Comparison of ENCODE assay signal across 9 cellular contexts in the genomic region with DNA sequence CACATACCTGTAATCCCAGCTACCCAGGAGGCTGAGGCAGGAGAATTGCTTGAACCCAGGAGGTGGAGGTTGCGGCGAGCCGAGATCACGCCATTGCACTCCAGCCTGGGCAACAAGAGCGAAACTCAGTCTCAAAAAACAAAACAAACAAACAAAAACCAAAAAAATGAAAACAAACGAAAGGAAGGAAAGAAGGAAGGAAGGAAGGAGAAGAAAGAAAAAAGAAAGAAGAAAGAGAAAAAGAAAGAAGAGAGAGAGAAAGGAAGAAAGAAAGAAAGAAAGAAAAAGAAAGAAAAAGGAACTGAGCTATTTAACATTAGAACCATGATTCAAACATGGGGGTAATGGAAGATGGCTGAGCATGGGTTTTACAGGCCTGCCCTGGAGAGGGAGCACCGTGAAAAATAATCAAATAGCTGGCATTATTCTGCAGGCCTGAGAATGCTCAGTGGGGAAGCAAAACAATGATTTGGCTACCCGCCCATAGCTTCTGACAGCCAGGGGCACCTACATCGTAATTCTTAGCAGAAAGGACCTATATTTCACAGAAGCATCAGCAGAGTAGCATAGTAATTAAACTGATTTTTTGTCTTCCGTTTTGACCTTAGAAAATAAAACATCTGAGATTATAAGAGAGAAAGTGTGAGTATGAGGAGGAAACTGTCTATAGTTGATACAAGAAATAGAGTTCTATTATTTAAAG. TPM values are rescaled to one million over a fixed set of nuclear protein-coding genes. Genes with fewer than 3 reads are reported as not detected.
DNase-seq lines count a peak whose midpoint lies in the region; ATAC-seq and TF ChIP-seq lines count a peak whose summit lies in the region.
"Had no signal": no experiment of that assay in that cellular context is flagged by ENCODE, and none has a peak within 500 bp of the region (broad histone marks: within the 10 kb centered on the region; RNA-seq: fewer than 3 reads in every experiment).

No MANE protein-coding gene starts in this region.

- no peaks in the 10 kb centered on the region for H4K20me1 ChIP-seq in HCT116 (ENCODE audit: insufficient read depth)

- POLR2A ChIA-PET in HCT116 (lab: Charles Lee): no interaction called here

- H2AFZ ChIP-seq in ACC112 (ENCODE audit: low read length, unreplicated experiment) (peak overlapping the region; percentile 75), HCT116 (ENCODE audit: low read depth, low read length, poor library complexity, severe bottlenecking) (no peak overlapping the region)

- H3K27ac ChIP-seq in ACC112 (ENCODE audit: low read depth, low read length) (peak overlapping the region; percentile 44), HCT116 (ENCODE audit: low read depth, low read length) (no peak overlapping the region), SJCRH30 (no peak overlapping the region)

- CTCF ChIA-PET in HCT116 (lab: Charles Lee): interaction anchor here (1.1 kb wide), 1 partner anchor 141 kb away, joined by 4 read pairs; no protein-coding TSS in a partner anchor

- BruUV-seq in HCT116 (replicated peaks; lab: Mats Ljungman, UMichigan): no TSS peak

- no peaks in the 10 kb centered on the region for H3K79me2 ChIP-seq in ACC112 (ENCODE audit: control insufficient read depth, insufficient read depth, low read length, unreplicated experiment)
- no peaks in the 10 kb centered on the region for H3K79me2 ChIP-seq in HCT116 (ENCODE audit: insufficient read depth, low read length)

- RAD21 ChIA-PET in HCT116 (lab: Charles Lee; ENCODE audit: low non-redundant PET in 1 of 2, low total read pairs in 2 of 2, uncharacterized antibody in 2 of 2, unreplicated experiment in 2 of 2): no interaction called here

- H3K9me2 ChIP-seq in HCT116 (ENCODE audit: insufficient read depth): no peaks in the 10 kb centered on the region

- TF ChIP-seq CTCF in HCT116 (IDR thresholded peaks at IDR 0.05 in 2 of 3, conservative IDR thresholded peaks at IDR 0.05 in 1 of 3; ENCODE audit: borderline replicate concordance in 1 of 3, insufficient read depth in 1 of 3, low read depth in 2 of 3, low read length in 2 of 3): peak in 1 of 3 experiments; percentile 10; a peak in 1 of 6 replicates

- H3K27me3 ChIP-seq in ACC112 (ENCODE audit: insufficient read depth, low read length) (no peaks in the 10 kb centered on the region), HCT116 (ENCODE audit: insufficient read depth, low read length) (no peaks in the 10 kb centered on the region), SJCRH30 (no peaks in the 10 kb centered on the region)

- peak; percentile 57; the same call in 1 of the 2 replicates for ATAC-seq in HCT116
- no peak for ATAC-seq in HG03469 (IDR thresholded peaks at IDR 0.05; ENCODE audit: unreplicated experiment)
- ATAC-seq: naive thymus-derived CD8-positive, alpha-beta T cell had no signal

- peaks cover 10% of the 10 kb centered on the region for H3K4me1 ChIP-seq in ACC112 (ENCODE audit: control insufficient read depth, insufficient read depth, low read length, unreplicated experiment)
- no peaks in the 10 kb centered on the region for H3K4me1 ChIP-seq in HCT116 (ENCODE audit: control insufficient read depth in 1 of 2, insufficient read depth in 2 of 2, low read length in 2 of 2)
- no peaks in the 10 kb centered on the region for H3K4me1 ChIP-seq in SJCRH30

- intact Hi-C loops in HCT116 (cut with micrococcal nuclease): no loop called here

- H3K9ac ChIP-seq in HCT116 (ENCODE audit: low read length): no peak overlapping the region

- no peak for TF ChIP-seq POLR2A in HCT116 (IDR thresholded peaks at IDR 0.05; ENCODE audit: borderline replicate concordance, extremely low read depth, insufficient read depth, insufficient read length)

- TF ChIP-seq RAD21 in HCT116 (IDR thresholded peaks at IDR 0.05; ENCODE audit: low read depth): peak; percentile 42; the same call in 1 of the 2 replicates

- H3K9me3 ChIP-seq in HCT116 (ENCODE audit: control insufficient read depth in 1 of 2, insufficient read depth in 1 of 2, low read depth in 1 of 2, low read length in 2 of 2) (no peaks in the 10 kb centered on the region), SJCRH30 (replicated peaks) (0 out of 2 replicates have a peak, but pooled peaks cover 2% of the 10 kb centered on the region)

- H3K4me3 ChIP-seq in ACC112 (ENCODE audit: low read depth, low read length) (no peak overlapping the region), HCT116 (replicated peaks in 1 of 2; ENCODE audit: low read depth in 1 of 2, low read length in 2 of 2) (no peak overlapping the region), SJCRH30 (no peak overlapping the region)

- DNase-seq in HCT116 (ENCODE audit: low read depth, low spot score) (no peak), SJCRH30 (peak; percentile 29 to 54), germinal center (ENCODE audit: low spot score) (peak; percentile 26), GM19240 (ENCODE audit: insufficient read length, low spot score) (no peak), Ammon's horn (ENCODE audit: low spot score) (no peak), NCI-H510A (lab: John Stamatoyannopoulos, UW) (no peak)
- DNase-seq: naive thymus-derived CD8-positive, alpha-beta T cell had no signal

- H3K36me3 ChIP-seq in ACC112 (ENCODE audit: insufficient read depth, low read length) (no peaks in the 10 kb centered on the region), HCT116 (ENCODE audit: control insufficient read depth in 1 of 2, insufficient read depth in 2 of 2, low read length in 2 of 2) (no peaks in the 10 kb centered on the region), SJCRH30 (no peaks in the 10 kb centered on the region)

- H3K4me2 ChIP-seq in HCT116 (ENCODE audit: low read length): no peak overlapping the region

TF ChIP-seq in HCT116, 20 proteins besides CTCF, POLR2A, EP300 and RAD21:
- TF ChIP-seq CBX3 (IDR thresholded peaks at IDR 0.05; ENCODE audit: low read depth) (no peak), ZNF274 (IDR thresholded peaks at IDR 0.05; ENCODE audit: low read depth, low read length) (no peak), ZFX (IDR thresholded peaks at IDR 0.05) (no peak), EGR1 (IDR thresholded peaks at IDR 0.05; ENCODE audit: low read depth) (no peak), MAX (IDR thresholded peaks at IDR 0.05) (no peak), POLR2AphosphoS5 (IDR thresholded peaks at IDR 0.05; ENCODE audit: low read depth, low read length) (no peak), TCF7L2 (IDR thresholded peaks at IDR 0.05; ENCODE audit: borderline replicate concordance, extremely low read depth, insufficient read depth, insufficient read length) (no peak), YY1 (IDR thresholded peaks at IDR 0.05; ENCODE audit: extremely low read depth, insufficient replicate concordance, low read depth, low read length) (no peak), FOSL1 (IDR thresholded peaks at IDR 0.05; ENCODE audit: low read depth) (no peak), SRF (IDR thresholded peaks at IDR 0.05; ENCODE audit: low read depth) (no peak), JUND (IDR thresholded peaks at IDR 0.05) (no peak), SIN3A (IDR thresholded peaks at IDR 0.05; ENCODE audit: low read depth) (no peak), EZH2 (IDR thresholded peaks at IDR 0.05) (no peak)
- TF ChIP-seq, protein P1, sequence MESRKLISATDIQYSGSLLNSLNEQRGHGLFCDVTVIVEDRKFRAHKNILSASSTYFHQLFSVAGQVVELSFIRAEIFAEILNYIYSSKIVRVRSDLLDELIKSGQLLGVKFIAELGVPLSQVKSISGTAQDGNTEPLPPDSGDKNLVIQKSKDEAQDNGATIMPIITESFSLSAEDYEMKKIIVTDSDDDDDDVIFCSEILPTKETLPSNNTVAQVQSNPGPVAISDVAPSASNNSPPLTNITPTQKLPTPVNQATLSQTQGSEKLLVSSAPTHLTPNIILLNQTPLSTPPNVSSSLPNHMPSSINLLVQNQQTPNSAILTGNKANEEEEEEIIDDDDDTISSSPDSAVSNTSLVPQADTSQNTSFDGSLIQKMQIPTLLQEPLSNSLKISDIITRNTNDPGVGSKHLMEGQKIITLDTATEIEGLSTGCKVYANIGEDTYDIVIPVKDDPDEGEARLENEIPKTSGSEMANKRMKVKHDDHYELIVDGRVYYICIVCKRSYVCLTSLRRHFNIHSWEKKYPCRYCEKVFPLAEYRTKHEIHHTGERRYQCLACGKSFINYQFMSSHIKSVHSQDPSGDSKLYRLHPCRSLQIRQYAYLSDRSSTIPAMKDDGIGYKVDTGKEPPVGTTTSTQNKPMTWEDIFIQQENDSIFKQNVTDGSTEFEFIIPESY (IDR thresholded peaks at IDR 0.05; ENCODE audit: extremely low read depth, insufficient replicate concordance, low read length): no peak
- TF ChIP-seq, protein P2, sequence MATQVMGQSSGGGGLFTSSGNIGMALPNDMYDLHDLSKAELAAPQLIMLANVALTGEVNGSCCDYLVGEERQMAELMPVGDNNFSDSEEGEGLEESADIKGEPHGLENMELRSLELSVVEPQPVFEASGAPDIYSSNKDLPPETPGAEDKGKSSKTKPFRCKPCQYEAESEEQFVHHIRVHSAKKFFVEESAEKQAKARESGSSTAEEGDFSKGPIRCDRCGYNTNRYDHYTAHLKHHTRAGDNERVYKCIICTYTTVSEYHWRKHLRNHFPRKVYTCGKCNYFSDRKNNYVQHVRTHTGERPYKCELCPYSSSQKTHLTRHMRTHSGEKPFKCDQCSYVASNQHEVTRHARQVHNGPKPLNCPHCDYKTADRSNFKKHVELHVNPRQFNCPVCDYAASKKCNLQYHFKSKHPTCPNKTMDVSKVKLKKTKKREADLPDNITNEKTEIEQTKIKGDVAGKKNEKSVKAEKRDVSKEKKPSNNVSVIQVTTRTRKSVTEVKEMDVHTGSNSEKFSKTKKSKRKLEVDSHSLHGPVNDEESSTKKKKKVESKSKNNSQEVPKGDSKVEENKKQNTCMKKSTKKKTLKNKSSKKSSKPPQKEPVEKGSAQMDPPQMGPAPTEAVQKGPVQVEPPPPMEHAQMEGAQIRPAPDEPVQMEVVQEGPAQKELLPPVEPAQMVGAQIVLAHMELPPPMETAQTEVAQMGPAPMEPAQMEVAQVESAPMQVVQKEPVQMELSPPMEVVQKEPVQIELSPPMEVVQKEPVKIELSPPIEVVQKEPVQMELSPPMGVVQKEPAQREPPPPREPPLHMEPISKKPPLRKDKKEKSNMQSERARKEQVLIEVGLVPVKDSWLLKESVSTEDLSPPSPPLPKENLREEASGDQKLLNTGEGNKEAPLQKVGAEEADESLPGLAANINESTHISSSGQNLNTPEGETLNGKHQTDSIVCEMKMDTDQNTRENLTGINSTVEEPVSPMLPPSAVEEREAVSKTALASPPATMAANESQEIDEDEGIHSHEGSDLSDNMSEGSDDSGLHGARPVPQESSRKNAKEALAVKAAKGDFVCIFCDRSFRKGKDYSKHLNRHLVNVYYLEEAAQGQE (IDR thresholded peaks at IDR 0.05; ENCODE audit: low read depth): no peak

RNA-seq across cellular contexts. Expression of gene BFSP2, which starts 37.7 kb away (rescaled TPM):
- total RNA-seq in HCT116 (2021; ENCODE audit: unreplicated experiment): not detected
- polyA plus RNA-seq in HCT116 (2012): not detected in 2 replicates
- 0.41 TPM in 1 of 2 replicates, not detected in the other for total RNA-seq in SJCRH30 (2014; rRNA removed; shearing (Covaris generic))
- total RNA-seq: naive thymus-derived CD8-positive, alpha-beta T cell had no signal
- polyA plus RNA-seq: naive thymus-derived CD8-positive, alpha-beta T cell had no signal

Comparison
In these comparisons a context has a peak if more than half of its experiments do, and no peak if none do; other contexts are left out.
1. DNase-seq: peak in SJCRH30 (2 of 2) and germinal center (single experiment); none in HCT116 (single experiment), GM19240 (single experiment), Ammon's horn (single experiment) and NCI-H510A (single experiment).